In the genomic region with DNA sequence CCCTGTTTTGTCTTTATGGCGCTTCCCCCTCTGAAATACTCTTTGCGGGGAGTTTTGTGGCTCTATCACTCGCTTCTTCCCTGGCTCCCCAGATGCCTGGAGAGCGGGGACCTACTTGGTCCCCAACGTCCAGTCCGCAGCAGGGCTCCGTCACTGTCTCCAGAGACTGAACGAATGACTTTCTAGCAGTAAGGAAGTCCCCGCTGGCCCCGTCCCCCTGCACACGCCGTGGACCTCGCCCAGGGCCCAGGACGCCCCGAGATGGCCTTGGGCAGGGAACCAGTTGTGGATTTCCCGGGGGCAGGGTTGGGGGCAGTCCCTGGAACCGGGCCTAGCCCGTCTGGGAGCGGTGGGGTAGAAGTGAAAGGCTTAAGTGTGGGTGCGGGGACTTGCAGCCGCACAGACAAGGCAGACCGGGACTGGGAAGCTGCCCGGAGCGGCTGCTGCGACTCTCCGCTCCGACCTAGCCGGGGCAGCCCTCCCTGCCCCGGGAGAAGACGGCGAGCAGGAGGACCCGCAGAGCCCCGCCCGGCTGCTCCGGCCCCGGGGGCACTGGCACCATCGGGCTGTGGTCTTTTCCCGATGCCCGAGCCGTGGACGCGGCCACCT, we compare ENCODE assay signal across 9 cellular contexts. TPM values are rescaled to one million over a fixed set of nuclear protein-coding genes. Genes with fewer than 3 reads are reported as not detected.
A peak's percentile ranks its signal among the peaks of the same experiment; 100 is the strongest.
DNase-seq lines count a peak whose midpoint lies in the region; ATAC-seq and TF ChIP-seq lines count a peak whose summit lies in the region.
"Had no signal": no experiment of that assay in that cellular context is flagged by ENCODE, and none has a peak within 500 bp of the region (broad histone marks: within the 10 kb centered on the region; RNA-seq: fewer than 3 reads in every experiment).

No MANE protein-coding gene starts in this region.

- no peak for TF ChIP-seq POLR2A in uterus (IDR thresholded peaks at IDR 0.05)

- H3K4me3 ChIP-seq in uterus: peak overlapping the region; percentile 70 to 73

- no peaks in the 10 kb centered on the region for H3K4me1 ChIP-seq in uterus

- H3K9me3 ChIP-seq in uterus: no peaks in the 10 kb centered on the region

- TF ChIP-seq CTCF in HFFc6 (IDR thresholded peaks at IDR 0.05): no peak
- no peak for TF ChIP-seq CTCF in uterus (IDR thresholded peaks at IDR 0.05)

- peaks cover 45% of the 10 kb centered on the region for H3K4me1 Mint-ChIP-seq in HFFc6 (ENCODE audit: low read depth)
- H3K4me1 Mint-ChIP-seq in activated T-cell treated with anti-CD3 and anti-CD28 coated beads, Interleukin-2, amount 50 U/mL, for 4 hours (ENCODE audit: low read depth): peaks cover 38% of the 10 kb centered on the region
- peaks cover 28 to 30% of the 10 kb centered on the region in 2 donors for H3K4me1 Mint-ChIP-seq in natural killer cell treated with Interleukin-12 subunit alpha and Interleukin-12 subunit beta and Interleukin-15 and Interleukin-18, amount 100 ng/mL, for 72 hours (ENCODE audit: low read depth in 2 of 2)

- H3K36me3 ChIP-seq in uterus: no peaks in the 10 kb centered on the region

- H3K4me3 Mint-ChIP-seq in HFFc6: peak overlapping the region; percentile 93
- H3K4me3 Mint-ChIP-seq in activated T-cell treated with anti-CD3 and anti-CD28 coated beads, Interleukin-2, amount 50 U/mL, for 4 hours: peak overlapping the region; percentile 98
- H3K4me3 Mint-ChIP-seq in natural killer cell treated with Interleukin-12 subunit alpha and Interleukin-12 subunit beta and Interleukin-15 and Interleukin-18, amount 100 ng/mL, for 72 hours: peak overlapping the region; percentile 96

- ATAC-seq in activated T-cell treated with anti-CD3 and anti-CD28 coated beads, Interleukin-2, amount 50 U/mL, for 4 hours: peak; percentile 24 to 26
- peak; percentile 37 to 61 for ATAC-seq in natural killer cell treated with Interleukin-12 subunit alpha and Interleukin-12 subunit beta and Interleukin-15 and Interleukin-18, amount 100 ng/mL, for 72 hours

- H3K27ac Mint-ChIP-seq in HFFc6: peak overlapping the region; percentile 79
- peak overlapping the region in 1 of 2 donors; percentile 39 for H3K27ac Mint-ChIP-seq in natural killer cell treated with Interleukin-12 subunit alpha and Interleukin-12 subunit beta and Interleukin-15 and Interleukin-18, amount 100 ng/mL, for 72 hours

- intact Hi-C loops in uterus (cut with DNase I; ENCODE audit: low total_unique reads): loop anchor here (5.0 kb wide), 1 partner anchor 886 kb away; no protein-coding TSS in a partner anchor

- no peaks in the 10 kb centered on the region for H3K9me3 Mint-ChIP-seq in HFFc6
- no peaks in the 10 kb centered on the region for H3K9me3 Mint-ChIP-seq in activated T-cell treated with anti-CD3 and anti-CD28 coated beads, Interleukin-2, amount 50 U/mL, for 4 hours
- no peaks in the 10 kb centered on the region for H3K9me3 Mint-ChIP-seq in natural killer cell treated with Interleukin-12 subunit alpha and Interleukin-12 subunit beta and Interleukin-15 and Interleukin-18, amount 100 ng/mL, for 72 hours

- H3K27me3 ChIP-seq in uterus: no peaks in the 10 kb centered on the region

- peak; percentile 64 for DNase-seq in NCI-H1092 treated with DMSO at 0.1 percent for 48 hours (lab: John Stamatoyannopoulos, UW)
- DNase-seq in NCI-H1092 (lab: John Stamatoyannopoulos, UW): no peak
- DNase-seq in HFFc6: peak; percentile 4
- DNase-seq in NCI-H1105 (lab: John Stamatoyannopoulos, UW): peak; percentile 36
- DNase-seq in activated T-cell treated with anti-CD3 and anti-CD28 coated beads, Interleukin-2, amount 50 U/mL, for 4 hours: peak; percentile 11
- DNase-seq in fibroblast of gingiva (ENCODE audit: low read depth): peak; percentile 45
- DNase-seq in natural killer cell treated with Interleukin-12 subunit alpha and Interleukin-12 subunit beta and Interleukin-15 and Interleukin-18, amount 100 ng/mL, for 72 hours (ENCODE audit: low spot score): peak; percentile 61
- DNase-seq in uterus: peak in 1 of 2 donors; percentile 36

- peaks cover 4% of the 10 kb centered on the region; the same call in 1 of the 2 replicates for H3K27me3 Mint-ChIP-seq in HFFc6 (ENCODE audit: insufficient read depth)
- peaks cover 40% of the 10 kb centered on the region for H3K27me3 Mint-ChIP-seq in activated T-cell treated with anti-CD3 and anti-CD28 coated beads, Interleukin-2, amount 50 U/mL, for 4 hours (ENCODE audit: low read depth)
- peaks cover 37 to 68% of the 10 kb centered on the region in 2 donors for H3K27me3 Mint-ChIP-seq in natural killer cell treated with Interleukin-12 subunit alpha and Interleukin-12 subunit beta and Interleukin-15 and Interleukin-18, amount 100 ng/mL, for 72 hours

- peak overlapping the region; percentile 89 to 91 for H3K27ac ChIP-seq in uterus
- H3K27ac ChIP-seq: C4-2B had no signal

- H3K36me3 Mint-ChIP-seq in HFFc6 (ENCODE audit: low read depth): peaks cover 26% of the 10 kb centered on the region
- H3K36me3 Mint-ChIP-seq in activated T-cell treated with anti-CD3 and anti-CD28 coated beads, Interleukin-2, amount 50 U/mL, for 4 hours (ENCODE audit: insufficient read depth): peaks cover 2% of the 10 kb centered on the region
- peaks cover 5% of the 10 kb centered on the region for H3K36me3 Mint-ChIP-seq in natural killer cell treated with Interleukin-12 subunit alpha and Interleukin-12 subunit beta and Interleukin-15 and Interleukin-18, amount 100 ng/mL, for 72 hours

RNA-seq across cellular contexts. Expression of a gene that starts 0.8 kb away (rescaled TPM):
- total RNA-seq in HFFc6 (2021; fragmentation: NEBNext Ultra II Directional; extraction: Animal tissue kit (Norgen Biotek cat#: 25700)): 10 to 100 TPM; 41.4 to 65.3 (median 51.9) TPM
- 1 to 10 TPM; 2.2 to 5.4 (median 2.4) TPM for total RNA-seq in activated T-cell treated with anti-CD3 and anti-CD28 coated beads, Interleukin-2, amount 50 U/mL, for 4 hours
- total RNA-seq in natural killer cell treated with Interleukin-12 subunit alpha and Interleukin-12 subunit beta and Interleukin-15 and Interleukin-18, amount 100 ng/mL, for 72 hours: 10 to 100 TPM in 1 of 2 donors, 1 to 10 TPM in 1; 9.7 to 20.7 TPM
- total RNA-seq in uterus: 10 to 100 TPM; 45.6 to 84.7 (median 66.8) TPM
